Comparison of ENCODE assay signal across 10 cellular contexts in genomic region chr19:49809987-49810389, GRCh38. TPM values are rescaled to one million over a fixed set of nuclear protein-coding genes. Genes with fewer than 3 reads are reported as not detected.
DNase-seq lines count a peak whose midpoint lies in the region; ATAC-seq and TF ChIP-seq lines count a peak whose summit lies in the region.
"Had no signal": no experiment of that assay in that cellular context is flagged by ENCODE, and none has a peak within 500 bp of the region (broad histone marks: within the 10 kb centered on the region; RNA-seq: fewer than 3 reads in every experiment).

No MANE protein-coding gene starts in this region.

- CTCF ChIA-PET in activated CD4-positive, alpha-beta memory T cell treated with anti-CD3 and anti-CD28 coated beads for 36 hours (lab: Charles Lee): interaction anchor here (0.9 to 1.1 kb wide), 2 partner anchors 53 to 93 kb away, joined by 3 to 4 read pairs; no protein-coding TSS in a partner anchor

- H3K36me3 Mint-ChIP-seq in HFFc6 (ENCODE audit: low read depth): peaks cover 6% of the 10 kb centered on the region
- H3K36me3 Mint-ChIP-seq in activated CD4-positive, alpha-beta memory T cell treated with anti-CD3 and anti-CD28 coated beads for 36 hours: peaks cover 7% of the 10 kb centered on the region

- no peaks in the 10 kb centered on the region for H3K79me2 ChIP-seq in smooth muscle cell (ENCODE audit: low read depth)

- peaks cover 11% of the 10 kb centered on the region for H3K27me3 Mint-ChIP-seq in HFFc6 (ENCODE audit: insufficient read depth)
- no peaks in the 10 kb centered on the region for H3K27me3 Mint-ChIP-seq in activated CD4-positive, alpha-beta memory T cell treated with anti-CD3 and anti-CD28 coated beads for 36 hours

- H3K4me1 Mint-ChIP-seq in HFFc6 (ENCODE audit: low read depth): peaks cover 38% of the 10 kb centered on the region
- H3K4me1 Mint-ChIP-seq in activated CD4-positive, alpha-beta memory T cell treated with anti-CD3 and anti-CD28 coated beads for 36 hours (ENCODE audit: low read depth): peaks cover 35% of the 10 kb centered on the region

- DNase-seq in HFFc6: no peak
- DNase-seq in activated CD4-positive, alpha-beta memory T cell treated with anti-CD3 and anti-CD28 coated beads for 36 hours: no peak
- no peak for DNase-seq in smooth muscle cell (lab: John Stamatoyannopoulos, UW; ENCODE audit: unreplicated experiment)
- DNase-seq in NCI-H187 treated with DMSO at 0.1 percent for 48 hours (lab: John Stamatoyannopoulos, UW): no peak
- DNase-seq in GM03348 (ENCODE audit: low spot score): no peak

- no peak overlapping the region for H3K27ac ChIP-seq in iPS-20b (ENCODE audit: low read length)
- H3K27ac ChIP-seq in smooth muscle cell (ENCODE audit: low read depth): no peak overlapping the region
- H3K27ac ChIP-seq: SJSA1 had no signal

- peak overlapping the region; percentile 55 for H3K27ac Mint-ChIP-seq in HFFc6
- peak overlapping the region; percentile 52 for H3K27ac Mint-ChIP-seq in activated CD4-positive, alpha-beta memory T cell treated with anti-CD3 and anti-CD28 coated beads for 36 hours

- intact Hi-C loops in activated CD4-positive, alpha-beta memory T cell treated with anti-CD3 and anti-CD28 coated beads for 36 hours (cut with micrococcal nuclease): loop anchor here (2.0 to 5.0 kb wide), 4 partner anchors 117 to 313 kb away; partner anchors contain the start of genes ATF5, NUP62, PRMT1 and PRR12

- H3K9me3 ChIP-seq in iPS-20b (ENCODE audit: insufficient read depth, low read depth, low read length): no peaks in the 10 kb centered on the region
- H3K9me3 ChIP-seq in smooth muscle cell (replicated peaks; ENCODE audit: low read depth): no peaks in the 10 kb centered on the region
- H3K9me3 ChIP-seq: SJSA1 had no signal

- H3K9ac ChIP-seq in iPS-20b (ENCODE audit: low read depth, low read length) (no peak overlapping the region; the same call in 1 of the 2 replicates), smooth muscle cell (ENCODE audit: low read depth) (no peak overlapping the region)

- H3K9me3 Mint-ChIP-seq in HFFc6: no peaks in the 10 kb centered on the region
- no peaks in the 10 kb centered on the region for H3K9me3 Mint-ChIP-seq in activated CD4-positive, alpha-beta memory T cell treated with anti-CD3 and anti-CD28 coated beads for 36 hours

- peak overlapping the region; percentile 77 for H3K4me3 ChIP-seq in iPS-20b (ENCODE audit: low read length)
- peak overlapping the region; percentile 65 for H3K4me3 ChIP-seq in smooth muscle cell

- no peak for ATAC-seq in HG02973 (IDR thresholded peaks at IDR 0.05; ENCODE audit: unreplicated experiment)
- no peak for ATAC-seq in HG02763 (IDR thresholded peaks at IDR 0.05; ENCODE audit: unreplicated experiment)

- H3K36me3 ChIP-seq in iPS-20b (ENCODE audit: insufficient read depth, low read depth, low read length) (peaks cover 16% of the 10 kb centered on the region), smooth muscle cell (ENCODE audit: low read depth) (no peaks in the 10 kb centered on the region)

- peaks cover 16% of the 10 kb centered on the region for H3F3A ChIP-seq in smooth muscle cell (ENCODE audit: low read depth)

- H3K4me3 Mint-ChIP-seq in HFFc6: peak overlapping the region; percentile 89
- peak overlapping the region; percentile 81 for H3K4me3 Mint-ChIP-seq in activated CD4-positive, alpha-beta memory T cell treated with anti-CD3 and anti-CD28 coated beads for 36 hours

- POLR2A ChIA-PET in activated CD4-positive, alpha-beta memory T cell treated with anti-CD3 and anti-CD28 coated beads for 36 hours (lab: Charles Lee): no interaction called here

- WGBS in smooth muscle cell (ENCODE audit: low lambda C conversion rate): 100% methylated on average over 5 of the region's 5 CpGs

- H3K27me3 ChIP-seq in iPS-20b (ENCODE audit: insufficient read depth, low read length): peaks cover 4% of the 10 kb centered on the region; the same call in 1 of the 2 replicates
- no peaks in the 10 kb centered on the region for H3K27me3 ChIP-seq in smooth muscle cell (ENCODE audit: low read depth)
- H3K27me3 ChIP-seq: SJSA1 had no signal

- H3K4me1 ChIP-seq in iPS-20b (ENCODE audit: insufficient read depth, low read length) (peaks cover 13% of the 10 kb centered on the region), smooth muscle cell (ENCODE audit: low read depth) (peaks cover 16% of the 10 kb centered on the region)

- H4K20me1 ChIP-seq in smooth muscle cell (ENCODE audit: low read depth): no peaks in the 10 kb centered on the region

- H2AFZ ChIP-seq in smooth muscle cell (ENCODE audit: low read depth): no peak overlapping the region

- TF ChIP-seq CTCF in HFFc6 (IDR thresholded peaks at IDR 0.05) (no peak), smooth muscle cell (IDR thresholded peaks at IDR 0.05; ENCODE audit: borderline replicate concordance, insufficient read depth, poor library complexity, severe bottlenecking) (no peak)

- peak overlapping the region; percentile 89 for H3K4me2 ChIP-seq in smooth muscle cell

RNA-seq across cellular contexts. Expression of gene FUZ, which starts 3.1 kb away (rescaled TPM):
- 10 to 100 TPM in 5 of 6 experiments, 1 to 10 TPM in 1; 9.4 to 14.2 (median 11.7) TPM for total RNA-seq in HFFc6 (2021; fragmentation: NEBNext Ultra II Directional; extraction: Animal tissue kit (Norgen Biotek cat#: 25700))
- 10 to 100 TPM; 15.2 to 16.2 TPM for total RNA-seq in activated CD4-positive, alpha-beta memory T cell treated with anti-CD3 and anti-CD28 coated beads for 36 hours
- total RNA-seq in smooth muscle cell: 6.9 and 16.2 TPM in 2 replicates
- 18.3 and 19.8 TPM in 2 replicates for polyA plus RNA-seq in smooth muscle cell

RNA-seq across cellular contexts. Expression of gene MED25, which starts 8.1 kb away (rescaled TPM):
- 10 to 100 TPM; 44.5 to 50.6 (median 47.8) TPM for total RNA-seq in HFFc6 (2021; fragmentation: NEBNext Ultra II Directional; extraction: Animal tissue kit (Norgen Biotek cat#: 25700))
- 10 to 100 TPM; 45.6 to 50.2 TPM for total RNA-seq in activated CD4-positive, alpha-beta memory T cell treated with anti-CD3 and anti-CD28 coated beads for 36 hours
- 16.9 and 20.4 TPM in 2 replicates for total RNA-seq in smooth muscle cell
- polyA plus RNA-seq in smooth muscle cell: 34.1 and 36.4 TPM in 2 replicates

RNA-seq across cellular contexts. Expression of gene PTOV1, which starts 41.0 kb away (rescaled TPM):
- 100 to 1,000 TPM; 157 to 176 (median 162) TPM for total RNA-seq in HFFc6 (2021; fragmentation: NEBNext Ultra II Directional; extraction: Animal tissue kit (Norgen Biotek cat#: 25700))
- total RNA-seq in activated CD4-positive, alpha-beta memory T cell treated with anti-CD3 and anti-CD28 coated beads for 36 hours: 100 to 1,000 TPM; 105 to 108 TPM
- total RNA-seq in smooth muscle cell: 49.0 and 81.0 TPM in 2 replicates
- polyA plus RNA-seq in smooth muscle cell: 256 and 266 TPM in 2 replicates

RNA-seq across cellular contexts. Expression of gene AP2A1, which starts 43.2 kb away (rescaled TPM):
- 100 to 1,000 TPM; 145 to 177 (median 162) TPM for total RNA-seq in HFFc6 (2021; fragmentation: NEBNext Ultra II Directional; extraction: Animal tissue kit (Norgen Biotek cat#: 25700))
- total RNA-seq in activated CD4-positive, alpha-beta memory T cell treated with anti-CD3 and anti-CD28 coated beads for 36 hours: 10 to 100 TPM; 86.0 to 88.4 TPM
- total RNA-seq in smooth muscle cell: 55.8 and 57.7 TPM in 2 replicates
- 57.8 and 65.2 TPM in 2 replicates for polyA plus RNA-seq in smooth muscle cell

RNA-seq across cellular contexts. Expression of gene TSKS, which starts 46.9 kb away (rescaled TPM):
- total RNA-seq in HFFc6 (2021; fragmentation: NEBNext Ultra II Directional; extraction: Animal tissue kit (Norgen Biotek cat#: 25700)): not detected
- total RNA-seq in activated CD4-positive, alpha-beta memory T cell treated with anti-CD3 and anti-CD28 coated beads for 36 hours: under 1 TPM; 0.40 to 0.63 TPM
- total RNA-seq in smooth muscle cell: not detected in 2 replicates
- not detected in 2 replicates for polyA plus RNA-seq in smooth muscle cell
- total RNA-seq: kidney epithelial cell, SJSA1 had no signal
